Comparison of ENCODE assay signal across 25 cellular contexts in the genomic region with DNA sequence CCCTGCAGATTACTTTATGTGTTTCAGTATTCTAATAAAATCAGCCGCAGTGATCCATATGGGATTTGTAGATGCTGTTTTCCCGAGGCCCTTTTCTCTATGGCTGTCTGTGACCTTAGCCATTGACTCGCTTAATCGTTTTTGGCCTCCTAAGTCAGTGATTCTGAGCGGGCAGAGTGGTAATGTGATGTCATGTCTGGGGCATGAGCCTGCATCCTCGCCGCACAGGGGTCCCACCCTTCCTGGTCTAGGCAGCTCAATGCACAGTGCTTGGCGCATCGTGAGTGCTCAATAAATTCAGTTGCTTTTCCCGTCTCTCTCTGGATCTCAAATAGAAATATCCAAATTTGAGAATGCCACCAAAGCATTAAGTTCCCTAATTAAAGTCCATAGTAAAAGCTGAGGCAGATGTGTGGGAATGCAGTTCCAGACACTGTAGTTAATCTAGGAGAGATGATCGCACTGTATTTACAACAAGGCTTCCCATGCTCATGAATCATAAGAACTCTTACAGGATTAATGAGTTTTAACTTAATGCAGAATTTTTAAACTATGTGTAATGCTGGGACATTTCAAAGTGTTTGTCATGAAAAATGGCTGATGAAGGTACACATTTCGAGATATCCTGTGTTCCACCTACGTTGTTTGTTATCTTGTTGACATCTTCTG. TPM values are rescaled to one million over a fixed set of nuclear protein-coding genes. Genes with fewer than 3 reads are reported as not detected.
DNase-seq lines count a peak whose midpoint lies in the region; ATAC-seq, FAIRE-seq and TF ChIP-seq lines count a peak whose summit lies in the region.
"Had no signal": no experiment of that assay in that cellular context is flagged by ENCODE, and none has a peak within 500 bp of the region (broad histone marks: within the 10 kb centered on the region; RNA-seq: fewer than 3 reads in every experiment).

No MANE protein-coding gene starts in this region.

- H3K4me1 ChIP-seq in pancreas = no peaks in the 10 kb centered on the region

- 75 to 81% methylated on average over 13 of the region's 13 CpGs for WGBS in pancreas, 2 donors

- H3K27ac ChIP-seq in pancreas = no peak overlapping the region

- H3K4me3 Mint-ChIP-seq in nephron progenitor cell = no peak overlapping the region
- no peak overlapping the region for H3K4me3 Mint-ChIP-seq in activated CD4-positive, alpha-beta memory T cell treated with anti-CD3 and anti-CD28 coated beads, Interleukin-2, amount 10 ng/mL, durations not matched to agents 7 days and 5 days
- no peak overlapping the region for H3K4me3 Mint-ChIP-seq in naive thymus-derived CD8-positive, alpha-beta T cell
- H3K4me3 Mint-ChIP-seq: stimulated activated naive CD8-positive, alpha-beta T cell treated with anti-CD3 and anti-CD28 coated beads, Interleukin-15, Interleukin-2, amounts not matched to agents 100 ng/mL and 50 ng/mL, for 24 hours had no signal

- POLR2A ChIA-PET in BJ (lab: Charles Lee) = no interaction called here
- POLR2A ChIA-PET in activated CD4-positive, alpha-beta memory T cell treated with anti-CD3 and anti-CD28 coated beads, Interleukin-2, amount 10 ng/mL, durations not matched to agents 7 days and 5 days (lab: Charles Lee) = no interaction called here
- POLR2A ChIA-PET in naive thymus-derived CD8-positive, alpha-beta T cell (lab: Charles Lee) = no interaction called here

- H3K27me3 ChIP-seq in BJ (ENCODE audit: control insufficient read depth, insufficient read depth, low read length) (no peaks in the 10 kb centered on the region), MG63 (no peaks in the 10 kb centered on the region), pancreas (no peaks in the 10 kb centered on the region)

- CTCF ChIA-PET in BJ (lab: Yijun Ruan, JAX) = no interaction called here
- CTCF ChIA-PET in activated CD4-positive, alpha-beta memory T cell treated with anti-CD3 and anti-CD28 coated beads, Interleukin-2, amount 10 ng/mL, durations not matched to agents 7 days and 5 days (lab: Charles Lee) = no interaction called here

- H3K4me1 Mint-ChIP-seq in nephron progenitor cell = peaks cover 45% of the 10 kb centered on the region
- no peaks in the 10 kb centered on the region for H3K4me1 Mint-ChIP-seq in activated CD4-positive, alpha-beta memory T cell treated with anti-CD3 and anti-CD28 coated beads, Interleukin-2, amount 10 ng/mL, durations not matched to agents 7 days and 5 days
- no peaks in the 10 kb centered on the region for H3K4me1 Mint-ChIP-seq in naive thymus-derived CD8-positive, alpha-beta T cell

- no peak for ATAC-seq in naive thymus-derived CD8-positive, alpha-beta T cell
- ATAC-seq in pancreas = no peak
- ATAC-seq: left cardiac atrium, sciatic nerve had no signal

- peaks cover 16% of the 10 kb centered on the region for H3K9me3 Mint-ChIP-seq in nephron progenitor cell
- no peaks in the 10 kb centered on the region for H3K9me3 Mint-ChIP-seq in activated CD4-positive, alpha-beta memory T cell treated with anti-CD3 and anti-CD28 coated beads, Interleukin-2, amount 10 ng/mL, durations not matched to agents 7 days and 5 days
- H3K9me3 Mint-ChIP-seq in naive thymus-derived CD8-positive, alpha-beta T cell = no peaks in the 10 kb centered on the region
- H3K9me3 Mint-ChIP-seq: stimulated activated naive CD8-positive, alpha-beta T cell treated with anti-CD3 and anti-CD28 coated beads, Interleukin-15, Interleukin-2, amounts not matched to agents 100 ng/mL and 50 ng/mL, for 24 hours had no signal

- H3K27me3 Mint-ChIP-seq in nephron progenitor cell (ENCODE audit: low read depth, poor library complexity) = no peaks in the 10 kb centered on the region
- peaks cover under 1% of the 10 kb centered on the region for H3K27me3 Mint-ChIP-seq in activated CD4-positive, alpha-beta memory T cell treated with anti-CD3 and anti-CD28 coated beads, Interleukin-2, amount 10 ng/mL, durations not matched to agents 7 days and 5 days
- H3K27me3 Mint-ChIP-seq in naive thymus-derived CD8-positive, alpha-beta T cell = peaks cover 0 to 10% (median 0%) of the 10 kb centered on the region in 5 donors
- H3K27me3 Mint-ChIP-seq: stimulated activated naive CD8-positive, alpha-beta T cell treated with anti-CD3 and anti-CD28 coated beads, Interleukin-15, Interleukin-2, amounts not matched to agents 100 ng/mL and 50 ng/mL, for 24 hours had no signal

- H3K4me3 ChIP-seq in BJ (ENCODE audit: low read depth, low read length) (no peak overlapping the region; the same call in 1 of the 2 replicates), MG63 (no peak overlapping the region), choroid plexus epithelial cell (ENCODE audit: low read depth, low read length) (no peak overlapping the region), pancreas (no peak overlapping the region)

- H3K36me3 ChIP-seq in BJ (ENCODE audit: control insufficient read depth, insufficient read depth, low read length) = peaks cover 4% of the 10 kb centered on the region
- no peaks in the 10 kb centered on the region for H3K36me3 ChIP-seq in MG63
- H3K36me3 ChIP-seq in pancreas = no peaks in the 10 kb centered on the region

- no peak for FAIRE-seq in pancreas (lab: Jason Lieb, UNC)
- FAIRE-seq: HTR-8/SVneo had no signal

- peaks cover 86% of the 10 kb centered on the region for H3K36me3 Mint-ChIP-seq in nephron progenitor cell (ENCODE audit: low read depth)
- no peaks in the 10 kb centered on the region for H3K36me3 Mint-ChIP-seq in activated CD4-positive, alpha-beta memory T cell treated with anti-CD3 and anti-CD28 coated beads, Interleukin-2, amount 10 ng/mL, durations not matched to agents 7 days and 5 days (ENCODE audit: low read depth)
- no peaks in the 10 kb centered on the region for H3K36me3 Mint-ChIP-seq in naive thymus-derived CD8-positive, alpha-beta T cell

- H3K27ac Mint-ChIP-seq in nephron progenitor cell = peak overlapping the region; percentile 93
- no peak overlapping the region for H3K27ac Mint-ChIP-seq in activated CD4-positive, alpha-beta memory T cell treated with anti-CD3 and anti-CD28 coated beads, Interleukin-2, amount 10 ng/mL, durations not matched to agents 7 days and 5 days
- H3K27ac Mint-ChIP-seq in naive thymus-derived CD8-positive, alpha-beta T cell = no peak overlapping the region
- H3K27ac Mint-ChIP-seq: stimulated activated naive CD8-positive, alpha-beta T cell treated with anti-CD3 and anti-CD28 coated beads, Interleukin-15, Interleukin-2, amounts not matched to agents 100 ng/mL and 50 ng/mL, for 24 hours had no signal

- H3K9me3 ChIP-seq in MG63 = no peaks in the 10 kb centered on the region
- no peaks in the 10 kb centered on the region for H3K9me3 ChIP-seq in pancreas

- TF ChIP-seq CTCF in BJ (IDR thresholded peaks at IDR 0.05; ENCODE audit: insufficient read depth, low read depth, low read length) (no peak), choroid plexus epithelial cell (conservative IDR thresholded peaks at IDR 0.05; ENCODE audit: low read depth, low read length) (no peak), nephron progenitor cell (IDR thresholded peaks at IDR 0.05) (no peak), pancreas (IDR thresholded peaks at IDR 0.05) (no peak)

- peak; percentile 70 for DNase-seq in BJ (ENCODE audit: low read depth)
- peak; percentile 14 for DNase-seq in MG63
- peak; percentile 49 for DNase-seq in choroid plexus epithelial cell (ENCODE audit: low read depth)
- no peak for DNase-seq in nephron progenitor cell
- no peak for DNase-seq in OCI-M2 (lab: John Stamatoyannopoulos, UW; ENCODE audit: unreplicated experiment)
- DNase-seq in activated CD4-positive, alpha-beta memory T cell treated with anti-CD3 and anti-CD28 coated beads, Interleukin-2, amount 10 ng/mL, durations not matched to agents 7 days and 5 days = no peak
- DNase-seq in naive thymus-derived CD8-positive, alpha-beta T cell = no peak
- no peak for DNase-seq in pancreas
- DNase-seq: activated CD4-positive, alpha-beta T cell treated with anti-CD3 and anti-CD28 coated beads for 4 hours; activated effector memory CD4-positive, alpha-beta T cell treated with Interleukin-2 at 50 U/mL for 16 hours; AML-193; amniotic stem cell; Calu3; cerebellar nuclear complex; effector memory CD4-positive, alpha-beta T cell; GF-D8; left cardiac atrium; NCI-H2171 treated with DMSO at 0.1 percent for 48 hours; NCI-H69; stimulated activated CD4-positive, alpha-beta T cell treated with anti-CD3 and anti-CD28 coated beads, Interleukin-2, amount 100 ng/mL, for 24 hours; trophoblast cell had no signal

- intact Hi-C loops in pancreas (cut with DNase I) = no loop called here

RNA-seq across cellular contexts. Expression of a gene that starts 29.3 kb away (rescaled TPM):
- polyA plus RNA-seq in BJ (2011; rRNA removed) (10.1 and 19.9 TPM in 2 replicates), pancreas (under 1 TPM; 0.27 to 0.33 TPM)
- polyA minus RNA-seq in BJ (2011; rRNA and poly(A)+ RNA removed) = 22.5 and 23.2 TPM in 2 replicates
- total RNA-seq in MG63 (2014; rRNA removed; shearing (Covaris generic); ENCODE audit: low replicate concordance) = 0.79 and 1.1 TPM in 2 replicates
- not detected for total RNA-seq in activated CD4-positive, alpha-beta memory T cell treated with anti-CD3 and anti-CD28 coated beads, Interleukin-2, amount 10 ng/mL, durations not matched to agents 7 days and 5 days
- not detected for total RNA-seq in naive thymus-derived CD8-positive, alpha-beta T cell
- polyA plus RNA-seq in naive thymus-derived CD8-positive, alpha-beta T cell = not detected
- under 1 TPM; 0.20 to 0.69 (median 0.50) TPM for total RNA-seq in pancreas
- total RNA-seq: mesenteric fat pad had no signal

Comparison
In these comparisons a context has a peak if more than half of its experiments do, and no peak if none do; other contexts are left out.
1. DNase-seq: peak in BJ (single experiment), MG63 (single experiment) and choroid plexus epithelial cell (single experiment); none in nephron progenitor cell (single experiment), OCI-M2 (single experiment), activated CD4-positive, alpha-beta memory T cell treated with anti-CD3 and anti-CD28 coated beads, Interleukin-2, amount 10 ng/mL, durations not matched to agents 7 days and 5 days (single experiment), naive thymus-derived CD8-positive, alpha-beta T cell (0 of 10) and pancreas (0 of 6).